Comparison of ENCODE assay signal across 9 cellular contexts in genomic region chr12:98440165-98440581, GRCh38.
DNase-seq lines count a peak whose midpoint lies in the region; ATAC-seq, FAIRE-seq and TF ChIP-seq lines count a peak whose summit lies in the region.
"Had no signal": no experiment of that assay in that cellular context is flagged by ENCODE, and none has a peak within 500 bp of the region (broad histone marks: within the 10 kb centered on the region; RNA-seq: fewer than 3 reads in every experiment).

No MANE protein-coding gene starts in this region.

- TF ChIP-seq CTCF in body of pancreas (IDR thresholded peaks at IDR 0.05) (no peak), right lobe of liver (IDR thresholded peaks at IDR 0.05) (no peak), GM20000 (IDR thresholded peaks at IDR 0.05; ENCODE audit: extremely low read depth, missing control alignments) (no peak), D721Med (IDR thresholded peaks at IDR 0.05; ENCODE audit: insufficient read depth, missing control alignments) (no peak)

- no peaks in the 10 kb centered on the region for H3K27me3 ChIP-seq in body of pancreas
- no peaks in the 10 kb centered on the region for H3K27me3 ChIP-seq in right lobe of liver

- ATAC-seq in body of pancreas: peak; percentile 100
- peak; percentile 85 to 91 (median 89) for ATAC-seq in right lobe of liver

- no peak overlapping the region for H3K4me3 Mint-ChIP-seq in activated naive CD4-positive, alpha-beta T cell treated with anti-CD3 and anti-CD28 coated beads for 36 hours
- no peak overlapping the region for H3K4me3 Mint-ChIP-seq in activated naive CD4-positive, alpha-beta T cell treated with anti-CD3 and anti-CD28 coated beads, Interleukin-2, amount 10 ng/mL, durations not matched to agents 7 days and 5 days
- H3K4me3 Mint-ChIP-seq: CD4-positive, CD25-positive, alpha-beta regulatory T cell had no signal

- peak overlapping the region; percentile 44 to 91 (median 86) for H3K27ac ChIP-seq in body of pancreas
- peak overlapping the region in 1 of 3 donors; percentile 14 for H3K27ac ChIP-seq in right lobe of liver

- peaks cover 27% of the 10 kb centered on the region for H3K4me1 ChIP-seq in body of pancreas
- no peaks in the 10 kb centered on the region for H3K4me1 ChIP-seq in right lobe of liver

- no peaks in the 10 kb centered on the region for H3K36me3 Mint-ChIP-seq in activated naive CD4-positive, alpha-beta T cell treated with anti-CD3 and anti-CD28 coated beads for 36 hours (ENCODE audit: low read depth)
- H3K36me3 Mint-ChIP-seq in activated naive CD4-positive, alpha-beta T cell treated with anti-CD3 and anti-CD28 coated beads, Interleukin-2, amount 10 ng/mL, durations not matched to agents 7 days and 5 days: no peaks in the 10 kb centered on the region
- H3K36me3 Mint-ChIP-seq: CD4-positive, CD25-positive, alpha-beta regulatory T cell had no signal

- FAIRE-seq in urothelium cell line (lab: Jason Lieb, UNC) (no peak), D721Med (lab: Jason Lieb, UNC) (no peak)

- 10 to 13% methylated on average over 1 of the region's 1 CpG for whole genome bisulfite sequencing in body of pancreas, 2 donors
- WGBS in right lobe of liver (ENCODE audit: insufficient coverage, low coverage, low lambda C conversion rate, missing lambda C conversion rate): 0% methylated on average over 1 of the region's 1 CpG

- H3K27me3 Mint-ChIP-seq in activated naive CD4-positive, alpha-beta T cell treated with anti-CD3 and anti-CD28 coated beads for 36 hours (ENCODE audit: low read depth): peaks cover 25% of the 10 kb centered on the region
- H3K27me3 Mint-ChIP-seq in activated naive CD4-positive, alpha-beta T cell treated with anti-CD3 and anti-CD28 coated beads, Interleukin-2, amount 10 ng/mL, durations not matched to agents 7 days and 5 days: peaks cover 44% of the 10 kb centered on the region

- H3K4me1 Mint-ChIP-seq in activated naive CD4-positive, alpha-beta T cell treated with anti-CD3 and anti-CD28 coated beads for 36 hours (ENCODE audit: low read depth): no peaks in the 10 kb centered on the region
- H3K4me1 Mint-ChIP-seq in activated naive CD4-positive, alpha-beta T cell treated with anti-CD3 and anti-CD28 coated beads, Interleukin-2, amount 10 ng/mL, durations not matched to agents 7 days and 5 days: no peaks in the 10 kb centered on the region
- H3K4me1 Mint-ChIP-seq: CD4-positive, CD25-positive, alpha-beta regulatory T cell had no signal

- CTCF ChIA-PET in activated naive CD4-positive, alpha-beta T cell treated with anti-CD3 and anti-CD28 coated beads for 36 hours (lab: Charles Lee): no interaction called here
- CTCF ChIA-PET in activated naive CD4-positive, alpha-beta T cell treated with anti-CD3 and anti-CD28 coated beads, Interleukin-2, amount 10 ng/mL, durations not matched to agents 7 days and 5 days (lab: Charles Lee): interaction anchor here (0.9 kb wide), 1 partner anchor 17 kb away, joined by 4 read pairs; no protein-coding TSS in a partner anchor

- no peaks in the 10 kb centered on the region for H3K9me3 ChIP-seq in body of pancreas
- no peaks in the 10 kb centered on the region for H3K9me3 ChIP-seq in right lobe of liver

- intact Hi-C loops in activated naive CD4-positive, alpha-beta T cell treated with anti-CD3 and anti-CD28 coated beads for 36 hours (cut with micrococcal nuclease): no loop called here
- intact Hi-C loops in body of pancreas (cut with DNase I) (no loop called here), right lobe of liver (cut with DNase I) (no loop called here)

- H3K27ac Mint-ChIP-seq in activated naive CD4-positive, alpha-beta T cell treated with anti-CD3 and anti-CD28 coated beads for 36 hours: no peak overlapping the region
- no peak overlapping the region for H3K27ac Mint-ChIP-seq in activated naive CD4-positive, alpha-beta T cell treated with anti-CD3 and anti-CD28 coated beads, Interleukin-2, amount 10 ng/mL, durations not matched to agents 7 days and 5 days
- H3K27ac Mint-ChIP-seq: CD4-positive, CD25-positive, alpha-beta regulatory T cell had no signal

- H3K4me3 ChIP-seq in body of pancreas: no peak overlapping the region
- no peak overlapping the region for H3K4me3 ChIP-seq in right lobe of liver

- peak; percentile 11 for DNase-seq in activated naive CD4-positive, alpha-beta T cell treated with anti-CD3 and anti-CD28 coated beads for 36 hours
- DNase-seq in activated naive CD4-positive, alpha-beta T cell treated with anti-CD3 and anti-CD28 coated beads, Interleukin-2, amount 10 ng/mL, durations not matched to agents 7 days and 5 days: no peak
- DNase-seq in body of pancreas (peak; percentile 82 to 95 (median 89)), right lobe of liver (peak in 1 of 3 donors; percentile 31), urothelium cell line (ENCODE audit: low spot score) (peak; percentile 33), GM20000 (ENCODE audit: low spot score) (no peak), D721Med (ENCODE audit: insufficient read length, low spot score) (no peak), RKO (ENCODE audit: low spot score) (no peak)
- DNase-seq: CD4-positive, CD25-positive, alpha-beta regulatory T cell had no signal

- H3K36me3 ChIP-seq in body of pancreas (replicated peaks in 1 of 2; ENCODE audit: insufficient read depth in 1 of 2, low read depth in 2 of 2): no peaks in the 10 kb centered on the region
- H3K36me3 ChIP-seq in right lobe of liver: no peaks in the 10 kb centered on the region

- peaks cover 3% of the 10 kb centered on the region for H3K9me3 Mint-ChIP-seq in activated naive CD4-positive, alpha-beta T cell treated with anti-CD3 and anti-CD28 coated beads for 36 hours
- no peaks in the 10 kb centered on the region for H3K9me3 Mint-ChIP-seq in activated naive CD4-positive, alpha-beta T cell treated with anti-CD3 and anti-CD28 coated beads, Interleukin-2, amount 10 ng/mL, durations not matched to agents 7 days and 5 days

- TF ChIP-seq POLR2A in body of pancreas (IDR thresholded peaks at IDR 0.05) (peak in 1 of 3 donors; percentile 24), right lobe of liver (IDR thresholded peaks at IDR 0.05) (no peak)

Comparison
In these comparisons a context has a peak if more than half of its experiments do, and no peak if none do; other contexts are left out.
1. DNase-seq: peak in activated naive CD4-positive, alpha-beta T cell treated with anti-CD3 and anti-CD28 coated beads for 36 hours (single experiment), body of pancreas (4 of 4) and urothelium cell line (single experiment); none in activated naive CD4-positive, alpha-beta T cell treated with anti-CD3 and anti-CD28 coated beads, Interleukin-2, amount 10 ng/mL, durations not matched to agents 7 days and 5 days (single experiment), GM20000 (single experiment), D721Med (single experiment) and RKO (single experiment).